14 cellular contexts compared by ENCODE assay signal in the genomic region with DNA sequence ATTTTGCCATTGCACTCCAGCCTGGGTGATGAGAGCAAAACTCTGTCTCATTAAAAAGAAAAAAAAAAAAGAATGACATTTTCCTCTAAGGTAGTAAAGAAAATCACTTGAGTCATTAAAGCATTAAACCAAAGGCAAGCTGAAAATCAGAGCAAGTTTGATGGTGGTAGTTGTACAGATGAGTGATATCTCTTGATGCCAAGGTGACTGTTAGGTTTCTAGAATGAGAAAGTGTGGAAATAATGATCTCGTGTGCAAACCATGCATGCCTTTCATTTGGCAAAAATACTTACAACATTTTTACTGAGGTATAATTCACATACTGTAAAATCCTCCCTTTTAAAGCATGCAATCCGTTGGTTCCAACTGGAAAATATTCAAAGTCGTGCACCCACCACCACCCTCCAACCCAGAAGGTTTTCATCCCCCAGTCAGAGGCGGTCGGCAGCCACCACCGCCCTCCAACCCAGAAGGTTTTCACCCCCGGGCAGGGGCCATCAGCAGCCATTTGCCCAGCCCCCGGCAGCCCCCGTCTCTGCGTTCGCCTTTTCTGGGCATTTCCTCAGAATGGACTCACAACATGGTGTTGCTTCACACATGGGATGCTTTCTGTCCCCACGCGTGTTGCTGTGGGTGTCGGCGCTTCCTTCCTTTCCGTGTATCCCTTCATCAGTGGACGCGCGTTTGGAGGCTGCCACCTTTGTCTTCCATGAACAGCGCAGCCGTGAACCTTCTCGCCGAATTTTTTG.
DNase-seq lines count a peak whose midpoint lies in the region; ATAC-seq and TF ChIP-seq lines count a peak whose summit lies in the region.
"Had no signal": no experiment of that assay in that cellular context is flagged by ENCODE, and none has a peak within 500 bp of the region (broad histone marks: within the 10 kb centered on the region; RNA-seq: fewer than 3 reads in every experiment).

No MANE protein-coding gene starts in this region.

- H3K27me3 ChIP-seq in lower lobe of right lung (ENCODE audit: low read depth), result no peaks in the 10 kb centered on the region
- H3K27me3 ChIP-seq: brain microvascular endothelial cell had no signal

- in situ Hi-C loops in GM13977 (cut with MboI; ENCODE audit: low pct_unique_long_range_greater_than_20kb, low sequenced_read_pairs, unreplicated experiment), result no loop called here

- H3K4me3 ChIP-seq in lower lobe of right lung, result no peak overlapping the region
- H3K4me3 ChIP-seq: skin epidermis had no signal

- TF ChIP-seq CTCF in GM13977 (IDR thresholded peaks at IDR 0.05; ENCODE audit: extremely low read depth, insufficient read depth, missing control alignments), result no peak
- TF ChIP-seq CTCF in lower lobe of right lung (IDR thresholded peaks at IDR 0.05), result no peak

- intact Hi-C loops in lower lobe of right lung (cut with DNase I), result no loop called here

- DNase-seq in AG08395 (ENCODE audit: low spot score) (peak; percentile 33), GM13977 (ENCODE audit: low spot score) (peak; percentile 9), amniotic epithelial cell (ENCODE audit: low read depth) (peak; percentile 55), lower lobe of right lung (peak; percentile 38), GM19238 (ENCODE audit: insufficient read length, low spot score) (no peak), NCI-H345 treated with DMSO at 0.1 percent for 48 hours (lab: John Stamatoyannopoulos, UW; ENCODE audit: unreplicated experiment) (no peak), NCI-H1930 (lab: John Stamatoyannopoulos, UW) (no peak)
- DNase-seq: brain microvascular endothelial cell; hypothalamus; NCI-H446; stimulated activated naive B cell treated with anti-CD40 and anti-IgM and Interleukin-4, amounts not matched to agents 10 μg/mL and 1 μg/mL and 100 μg/mL, for 72 hours had no signal

- H3K27ac ChIP-seq in lower lobe of right lung, result no peak overlapping the region
- H3K27ac ChIP-seq: brain microvascular endothelial cell, KMS-11, skin epidermis had no signal

- H3K9me3 ChIP-seq in lower lobe of right lung, result no peaks in the 10 kb centered on the region

- peaks cover 4% of the 10 kb centered on the region for H3K36me3 ChIP-seq in lower lobe of right lung
- H3K36me3 ChIP-seq: brain microvascular endothelial cell had no signal

- ATAC-seq in lower lobe of right lung (no peak), GM21717 (IDR thresholded peaks at IDR 0.05; ENCODE audit: unreplicated experiment) (no peak)

- peaks cover 58% of the 10 kb centered on the region for H3K4me1 ChIP-seq in lower lobe of right lung

Comparison
In these comparisons a context has a peak if more than half of its experiments do, and no peak if none do; other contexts are left out.
1. DNase-seq: peak in AG08395 (single experiment), GM13977 (single experiment), amniotic epithelial cell (single experiment) and lower lobe of right lung (single experiment); none in GM19238 (single experiment), NCI-H345 treated with DMSO at 0.1 percent for 48 hours (single experiment) and NCI-H1930 (0 of 2).